19 cellular contexts compared by ENCODE assay signal in genomic region chr4:188613976-188614375, GRCh38.
A peak's percentile ranks its signal among the peaks of the same experiment; 100 is the strongest.
DNase-seq lines count a peak whose midpoint lies in the region; ATAC-seq, FAIRE-seq and TF ChIP-seq lines count a peak whose summit lies in the region.
"Had no signal": no experiment of that assay in that cellular context is flagged by ENCODE, and none has a peak within 500 bp of the region (broad histone marks: within the 10 kb centered on the region; RNA-seq: fewer than 3 reads in every experiment).

No MANE protein-coding gene starts in this region.

- no peak for ATAC-seq in HG03025 (IDR thresholded peaks at IDR 0.05; ENCODE audit: low FRiP score, unreplicated experiment)

- H3K9ac ChIP-seq in astrocyte (ENCODE audit: low read length) (no peak overlapping the region), mesenchymal stem cell (ENCODE audit: low read length) (no peak overlapping the region)

- no peak overlapping the region for H4K91ac ChIP-seq in mesenchymal stem cell (ENCODE audit: low read length)

- H3K27ac ChIP-seq in astrocyte (ENCODE audit: low read depth, low read length) (no peak overlapping the region), mesenchymal stem cell (ENCODE audit: low read length, poor library complexity, severe bottlenecking) (peak overlapping the region; percentile 87), spleen (no peak overlapping the region)

- H4K20me1 ChIP-seq in astrocyte (ENCODE audit: insufficient read depth, low read length) = no peaks in the 10 kb centered on the region

- no peaks in the 10 kb centered on the region for H3K79me1 ChIP-seq in mesenchymal stem cell (replicated peaks; ENCODE audit: low read length, poor library complexity, severe bottlenecking)

- no peaks in the 10 kb centered on the region for H3K27me3 ChIP-seq in astrocyte (ENCODE audit: insufficient read depth, low read length)
- H3K27me3 ChIP-seq in kidney epithelial cell (ENCODE audit: control insufficient read depth, insufficient read depth, low read length) = no peaks in the 10 kb centered on the region
- no peaks in the 10 kb centered on the region for H3K27me3 ChIP-seq in mesenchymal stem cell (ENCODE audit: control insufficient read depth in 1 of 2, insufficient read depth in 1 of 2, low read length in 2 of 2)
- no peaks in the 10 kb centered on the region for H3K27me3 ChIP-seq in spleen (replicated peaks in 1 of 7)

- H3K36me3 Mint-ChIP-seq in astrocyte (ENCODE audit: low read depth, unreplicated experiment) = no peaks in the 10 kb centered on the region
- H3K36me3 Mint-ChIP-seq: CD4-positive, CD25-positive, alpha-beta regulatory T cell; CD8-positive, alpha-beta memory T cell had no signal

- H3K27ac Mint-ChIP-seq in astrocyte (ENCODE audit: unreplicated experiment) = peak overlapping the region; percentile 79
- H3K27ac Mint-ChIP-seq: CD4-positive, CD25-positive, alpha-beta regulatory T cell; CD8-positive, alpha-beta memory T cell; HFFc6 had no signal

- intact Hi-C loops in spleen (cut with DNase I; ENCODE audit: low total_unique reads) = no loop called here

- H3K79me2 ChIP-seq in astrocyte (ENCODE audit: insufficient read depth, low read length) = no peaks in the 10 kb centered on the region

- H3K27me3 Mint-ChIP-seq in astrocyte (ENCODE audit: low read depth, unreplicated experiment) = no peaks in the 10 kb centered on the region
- H3K27me3 Mint-ChIP-seq: CD4-positive, CD25-positive, alpha-beta regulatory T cell; CD8-positive, alpha-beta memory T cell had no signal

- H3K4me2 ChIP-seq in astrocyte (ENCODE audit: low read length) (no peak overlapping the region), mesenchymal stem cell (ENCODE audit: low read length, poor library complexity, severe bottlenecking) (no peak overlapping the region)

- no peak overlapping the region for H3K4me3 Mint-ChIP-seq in astrocyte (ENCODE audit: unreplicated experiment)
- H3K4me3 Mint-ChIP-seq: CD4-positive, CD25-positive, alpha-beta regulatory T cell; CD8-positive, alpha-beta memory T cell; HFFc6 had no signal

- H3K36me3 ChIP-seq in astrocyte (ENCODE audit: insufficient read depth, low read length) (no peaks in the 10 kb centered on the region), kidney epithelial cell (ENCODE audit: control insufficient read depth, insufficient read depth, low read length) (no peaks in the 10 kb centered on the region), mesenchymal stem cell (ENCODE audit: control insufficient read depth in 1 of 2, insufficient read depth in 2 of 2, low read depth in 1 of 2, low read length in 2 of 2) (peaks cover 0 to 14% of the 10 kb centered on the region in 2 experiments), spleen (no peaks in the 10 kb centered on the region)
- H3K36me3 ChIP-seq: HAP-1 had no signal

- no peaks in the 10 kb centered on the region for H3K4me1 ChIP-seq in astrocyte (ENCODE audit: insufficient read depth, low read length)
- H3K4me1 ChIP-seq in mesenchymal stem cell (ENCODE audit: control insufficient read depth, insufficient read depth, low read depth, low read length) = peaks cover 1% of the 10 kb centered on the region
- no peaks in the 10 kb centered on the region for H3K4me1 ChIP-seq in spleen
- H3K4me1 ChIP-seq: HAP-1 had no signal

- no peak overlapping the region for H2AFZ ChIP-seq in astrocyte (ENCODE audit: low read depth, low read length)
- H2AFZ ChIP-seq in mesenchymal stem cell (ENCODE audit: low read depth, low read length) = no peak overlapping the region

- no peak overlapping the region for H2BK5ac ChIP-seq in mesenchymal stem cell (ENCODE audit: low read depth, low read length, poor library complexity, severe bottlenecking)

- no peak overlapping the region for H3K18ac ChIP-seq in mesenchymal stem cell (ENCODE audit: low read depth in 1 of 2, low read length in 2 of 2)

- peaks cover 11% of the 10 kb centered on the region for H3K9me3 Mint-ChIP-seq in astrocyte (ENCODE audit: unreplicated experiment)

- no peak for TF ChIP-seq POLR2A in spleen (IDR thresholded peaks at IDR 0.05)

- no peak overlapping the region for H4K8ac ChIP-seq in mesenchymal stem cell (ENCODE audit: low read length)

- no peak for FAIRE-seq in astrocyte (lab: Jason Lieb, UNC)
- FAIRE-seq: GM12891, GM18507, H54 had no signal

- no peaks in the 10 kb centered on the region for H3K9me3 ChIP-seq in astrocyte (ENCODE audit: insufficient read depth, low read depth, low read length)
- peaks cover 6% of the 10 kb centered on the region for H3K9me3 ChIP-seq in mesenchymal stem cell (ENCODE audit: control insufficient read depth, low read length)
- H3K9me3 ChIP-seq in spleen = peaks cover 0 to 29% (median 6%) of the 10 kb centered on the region in 8 donors
- H3K9me3 ChIP-seq: HAP-1 had no signal

- TF ChIP-seq CTCF in astrocyte (IDR thresholded peaks at IDR 0.05; ENCODE audit: insufficient read depth, low read depth, low read length) = no peak
- no peak for TF ChIP-seq CTCF in kidney epithelial cell (IDR thresholded peaks at IDR 0.05; ENCODE audit: insufficient read depth, low read length, poor library complexity, severe bottlenecking)
- TF ChIP-seq CTCF in spleen (IDR thresholded peaks at IDR 0.05 in 8 of 11, conservative IDR thresholded peaks at IDR 0.05 in 3 of 11) = no peak

- no peak overlapping the region for H2BK120ac ChIP-seq in mesenchymal stem cell (ENCODE audit: low read depth, low read length)

- DNase-seq in astrocyte (ENCODE audit: low read depth) (no peak), kidney epithelial cell (ENCODE audit: low read depth) (peak; percentile 51), mesenchymal stem cell (no peak), NCI-H226 (no peak), spleen (no peak)
- DNase-seq: C1 segment of cervical spinal cord; Calu3; CD4-positive, CD25-positive, alpha-beta regulatory T cell; CD8-positive, alpha-beta memory T cell; DMS53; DMS79 treated with DMSO at 0.1 percent for 48 hours; GF-D8; GOT3; HFFc6 had no signal

- H3K4me3 ChIP-seq in astrocyte (ENCODE audit: insufficient read depth, low read depth, low read length) (no peak overlapping the region), kidney epithelial cell (ENCODE audit: low read depth, low read length) (no peak overlapping the region), mesenchymal stem cell (ENCODE audit: insufficient read depth in 1 of 2, low read depth in 1 of 2, low read length in 2 of 2) (no peak overlapping the region), spleen (no peak overlapping the region)
- H3K4me3 ChIP-seq: HAP-1 had no signal

- H2AK5ac ChIP-seq in mesenchymal stem cell (ENCODE audit: low read length, severe bottlenecking) = no peak overlapping the region

- peaks cover 35% of the 10 kb centered on the region for H3K4me1 Mint-ChIP-seq in astrocyte (ENCODE audit: low read depth, unreplicated experiment)
- H3K4me1 Mint-ChIP-seq: CD8-positive, alpha-beta memory T cell had no signal

- WGBS in mesenchymal stem cell = no CpG with 5 or more reads among the region's 1 CpG
- 57 to 97% (median 84%) methylated on average over 1 of the region's 1 CpG for WGBS in spleen, 5 donors

- H3K14ac ChIP-seq in mesenchymal stem cell (ENCODE audit: low read length in 2 of 2) = no peak overlapping the region

- H2BK15ac ChIP-seq in mesenchymal stem cell (ENCODE audit: low read depth, poor library complexity, severe bottlenecking) = no peak overlapping the region

- no peak overlapping the region for H3K23ac ChIP-seq in mesenchymal stem cell (ENCODE audit: low read length in 2 of 2)

- H2BK12ac ChIP-seq in mesenchymal stem cell (ENCODE audit: low read length in 2 of 2) = no peak overlapping the region

- no peak overlapping the region for H3K4ac ChIP-seq in mesenchymal stem cell (ENCODE audit: low read depth in 1 of 2, low read length in 2 of 2)
